22 cellular contexts compared by ENCODE assay signal in genomic region chr10:47054936-47055335, GRCh38.
"Had no signal": no experiment of that assay in that cellular context is flagged by ENCODE, and none has a peak within 500 bp of the region (broad histone marks: within the 10 kb centered on the region; RNA-seq: fewer than 3 reads in every experiment).

No MANE protein-coding gene starts in this region.

- H3K36me3 Mint-ChIP-seq: mesothelial cell of epicardium had no signal

- H3K9me3 Mint-ChIP-seq: mesothelial cell of epicardium had no signal

- H3K4me3 ChIP-seq: coronary artery, dorsolateral prefrontal cortex, esophagus squamous epithelium, gastrocnemius medialis, heart right ventricle, left lung, lower lobe of right lung, mucosa of descending colon had no signal

- H3K27ac ChIP-seq: coronary artery, dorsolateral prefrontal cortex, epithelial cell of prostate, esophagus squamous epithelium, gastrocnemius medialis, heart right ventricle, left lung, lower lobe of right lung had no signal

- H3K36me3 ChIP-seq: esophagus squamous epithelium, gastrocnemius medialis, heart right ventricle, left lung, lower lobe of right lung had no signal

- DNase-seq: dermis blood vessel endothelial cell; dorsolateral prefrontal cortex; effector CD4-positive, alpha-beta T cell; effector memory CD4-positive, alpha-beta T cell; erythroblast; esophagus squamous epithelium; foreskin fibroblast; foreskin melanocyte; gastrocnemius medialis; glutamatergic neuron; heart right ventricle; hippocampal formation; left cardiac atrium; left lung; left ventricle myocardium superior; lower lobe of right lung; mesenchymal stem cell; mucosa of descending colon had no signal

- H3K4me1 ChIP-seq: esophagus squamous epithelium, left lung, lower lobe of right lung had no signal

- ATAC-seq: esophagus mucosa, gastrocnemius medialis, left lung, mucosa of descending colon had no signal

- H3K4me3 Mint-ChIP-seq: mesothelial cell of epicardium had no signal

- H3K27ac Mint-ChIP-seq: mesothelial cell of epicardium had no signal

- H3K27me3 ChIP-seq: gastrocnemius medialis, left lung had no signal

- H3K9me3 ChIP-seq: esophagus squamous epithelium, gastrocnemius medialis, heart right ventricle, left lung, lower lobe of right lung, mucosa of descending colon had no signal
